ENCODE assay signal across 27 cellular contexts in the genomic region with DNA sequence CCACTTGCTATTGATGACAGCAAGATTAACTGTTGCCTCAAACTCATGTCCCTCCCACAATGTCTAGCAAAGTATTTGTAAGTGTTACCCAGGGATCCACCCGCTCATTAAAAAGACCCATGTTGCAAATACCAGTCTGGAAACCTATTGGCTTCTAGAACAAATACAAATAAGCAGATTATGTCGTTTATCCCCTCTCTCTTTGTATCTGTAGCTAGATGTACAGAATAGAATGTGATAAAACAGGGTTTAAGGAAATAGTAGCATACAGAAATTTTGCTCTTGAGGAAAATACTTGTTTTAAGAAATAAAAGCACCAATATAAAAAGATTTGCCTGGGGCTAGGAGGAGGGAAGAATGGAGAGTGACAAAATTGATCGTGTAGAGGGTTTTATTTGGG.
"Had no signal": no experiment of that assay in that cellular context is flagged by ENCODE, and none has a peak within 500 bp of the region (broad histone marks: within the 10 kb centered on the region; RNA-seq: fewer than 3 reads in every experiment).

No MANE protein-coding gene starts in this region.

- H3K36me3 Mint-ChIP-seq: activated naive CD4-positive, alpha-beta T cell treated with anti-CD3 and anti-CD28 coated beads, Interleukin-2, amount 10 ng/mL, durations not matched to agents 7 days and 5 days; activated naive CD8-positive, alpha-beta T cell treated with anti-CD3 and anti-CD28 coated beads, Interleukin-2, amount 10 ng/mL, durations not matched to agents 7 days and 5 days had no signal

- DNase-seq: activated CD4-positive, alpha-beta memory T cell treated with anti-CD3 and anti-CD28 coated beads, Interleukin-2, amount 10 ng/mL, durations not matched to agents 7 days and 5 days; activated CD4-positive, alpha-beta T cell treated with anti-CD3 and anti-CD28 coated beads for 1 hour; activated CD4-positive, alpha-beta T cell treated with anti-CD3 and anti-CD28 coated beads for 4 hours; activated CD4-positive, alpha-beta T cell treated with anti-CD3 and anti-CD28 coated beads, Interleukin-2, amount 10 ng/mL, durations not matched to agents 7 days and 5 days; activated CD4-positive, alpha-beta T cell treated with anti-CD3 and anti-CD28 coated beads, Interleukin-2, amount 50 U/mL, for 4 hours; activated CD8-positive, alpha-beta memory T cell treated with anti-CD3 and anti-CD28 coated beads, Interleukin-2, amount 50 U/mL, for 48 hours; activated gamma-delta T cell; activated naive CD4-positive, alpha-beta T cell; activated naive CD4-positive, alpha-beta T cell treated with anti-CD3 and anti-CD28 coated beads, Interleukin-2, amount 10 ng/mL, durations not matched to agents 7 days and 5 days; activated naive CD8-positive, alpha-beta T cell treated with anti-CD3 and anti-CD28 coated beads, Interleukin-2, amount 10 ng/mL, durations not matched to agents 7 days and 5 days; activated T-cell treated with anti-CD3 and anti-CD28 coated beads for 4 hours; activated T-cell treated with anti-CD3 and anti-CD28 coated beads, Interleukin-2, amount 50 U/mL, for 24 hours; activated T-cell treated with anti-CD3 and anti-CD28 coated beads, Interleukin-2, amount 50 U/mL, for 72 hours; brain microvascular endothelial cell; dorsolateral prefrontal cortex; effector memory CD4-positive, alpha-beta T cell; erythroblast; foreskin keratinocyte; heart right ventricle; T-helper 2 cell had no signal

- H3K4me3 ChIP-seq: ascending aorta, coronary artery, dorsolateral prefrontal cortex, esophagus muscularis mucosa, gastroesophageal sphincter, heart right ventricle had no signal

- H3K27ac Mint-ChIP-seq: activated CD4-positive, alpha-beta memory T cell treated with anti-CD3 and anti-CD28 coated beads, Interleukin-2, amount 10 ng/mL, durations not matched to agents 7 days and 5 days; activated CD4-positive, alpha-beta T cell treated with anti-CD3 and anti-CD28 coated beads, Interleukin-2, amount 10 ng/mL, durations not matched to agents 7 days and 5 days; activated naive CD4-positive, alpha-beta T cell treated with anti-CD3 and anti-CD28 coated beads, Interleukin-2, amount 10 ng/mL, durations not matched to agents 7 days and 5 days; activated naive CD4-positive, alpha-beta T cell treated with anti-CD3 and anti-CD28 coated beads, Interleukin-2, amount 50 U/mL, for 72 hours; activated naive CD8-positive, alpha-beta T cell treated with anti-CD3 and anti-CD28 coated beads, Interleukin-2, amount 10 ng/mL, durations not matched to agents 7 days and 5 days; activated T-cell treated with anti-CD3 and anti-CD28 coated beads, Interleukin-2, amount 50 U/mL, for 24 hours; activated T-cell treated with anti-CD3 and anti-CD28 coated beads, Interleukin-2, amount 50 U/mL, for 72 hours; dendritic cell treated with granulocyte-macrophage colony-stimulating factor and Interleukin-4, amounts not matched to agents 40 ng/mL and 50 ng/mL, for 4 days had no signal

- H3K9me3 Mint-ChIP-seq: activated CD4-positive, alpha-beta memory T cell treated with anti-CD3 and anti-CD28 coated beads, Interleukin-2, amount 10 ng/mL, durations not matched to agents 7 days and 5 days; activated CD4-positive, alpha-beta T cell treated with anti-CD3 and anti-CD28 coated beads, Interleukin-2, amount 10 ng/mL, durations not matched to agents 7 days and 5 days; activated naive CD4-positive, alpha-beta T cell treated with anti-CD3 and anti-CD28 coated beads, Interleukin-2, amount 10 ng/mL, durations not matched to agents 7 days and 5 days; activated naive CD4-positive, alpha-beta T cell treated with anti-CD3 and anti-CD28 coated beads, Interleukin-2, amount 50 U/mL, for 72 hours; activated T-cell treated with anti-CD3 and anti-CD28 coated beads, Interleukin-2, amount 50 U/mL, for 24 hours; activated T-cell treated with anti-CD3 and anti-CD28 coated beads, Interleukin-2, amount 50 U/mL, for 72 hours; central memory CD8-positive, alpha-beta T cell; dendritic cell treated with granulocyte-macrophage colony-stimulating factor and Interleukin-4, amounts not matched to agents 40 ng/mL and 50 ng/mL, for 4 days had no signal

- ATAC-seq: activated naive CD4-positive, alpha-beta T cell treated with anti-CD3 and anti-CD28 coated beads, Interleukin-2, amount 50 U/mL, for 72 hours; activated T-cell treated with anti-CD3 and anti-CD28 coated beads, Interleukin-2, amount 50 U/mL, for 72 hours; foreskin keratinocyte; gastroesophageal sphincter; heart right ventricle had no signal

- H3K4me3 Mint-ChIP-seq: activated CD4-positive, alpha-beta memory T cell treated with anti-CD3 and anti-CD28 coated beads, Interleukin-2, amount 10 ng/mL, durations not matched to agents 7 days and 5 days; activated CD4-positive, alpha-beta T cell treated with anti-CD3 and anti-CD28 coated beads, Interleukin-2, amount 10 ng/mL, durations not matched to agents 7 days and 5 days; activated naive CD4-positive, alpha-beta T cell treated with anti-CD3 and anti-CD28 coated beads, Interleukin-2, amount 10 ng/mL, durations not matched to agents 7 days and 5 days; activated naive CD8-positive, alpha-beta T cell treated with anti-CD3 and anti-CD28 coated beads, Interleukin-2, amount 10 ng/mL, durations not matched to agents 7 days and 5 days; activated T-cell treated with anti-CD3 and anti-CD28 coated beads, Interleukin-2, amount 50 U/mL, for 24 hours; activated T-cell treated with anti-CD3 and anti-CD28 coated beads, Interleukin-2, amount 50 U/mL, for 72 hours; central memory CD8-positive, alpha-beta T cell; dendritic cell treated with granulocyte-macrophage colony-stimulating factor and Interleukin-4, amounts not matched to agents 40 ng/mL and 50 ng/mL, for 4 days had no signal

- H3K4me1 ChIP-seq: foreskin keratinocyte had no signal

- H3K4me1 Mint-ChIP-seq: central memory CD8-positive, alpha-beta T cell had no signal

- H3K27ac ChIP-seq: ascending aorta, brain microvascular endothelial cell, coronary artery, dorsolateral prefrontal cortex, esophagus muscularis mucosa, foreskin keratinocyte, gastroesophageal sphincter, heart right ventricle had no signal

- H3K9me3 ChIP-seq: ascending aorta, esophagus muscularis mucosa, gastroesophageal sphincter, heart right ventricle had no signal

- H3K36me3 ChIP-seq: ascending aorta, brain microvascular endothelial cell, esophagus muscularis mucosa, gastroesophageal sphincter, heart right ventricle had no signal
